1 cellular context compared by ENCODE assay signal in the genomic region with DNA sequence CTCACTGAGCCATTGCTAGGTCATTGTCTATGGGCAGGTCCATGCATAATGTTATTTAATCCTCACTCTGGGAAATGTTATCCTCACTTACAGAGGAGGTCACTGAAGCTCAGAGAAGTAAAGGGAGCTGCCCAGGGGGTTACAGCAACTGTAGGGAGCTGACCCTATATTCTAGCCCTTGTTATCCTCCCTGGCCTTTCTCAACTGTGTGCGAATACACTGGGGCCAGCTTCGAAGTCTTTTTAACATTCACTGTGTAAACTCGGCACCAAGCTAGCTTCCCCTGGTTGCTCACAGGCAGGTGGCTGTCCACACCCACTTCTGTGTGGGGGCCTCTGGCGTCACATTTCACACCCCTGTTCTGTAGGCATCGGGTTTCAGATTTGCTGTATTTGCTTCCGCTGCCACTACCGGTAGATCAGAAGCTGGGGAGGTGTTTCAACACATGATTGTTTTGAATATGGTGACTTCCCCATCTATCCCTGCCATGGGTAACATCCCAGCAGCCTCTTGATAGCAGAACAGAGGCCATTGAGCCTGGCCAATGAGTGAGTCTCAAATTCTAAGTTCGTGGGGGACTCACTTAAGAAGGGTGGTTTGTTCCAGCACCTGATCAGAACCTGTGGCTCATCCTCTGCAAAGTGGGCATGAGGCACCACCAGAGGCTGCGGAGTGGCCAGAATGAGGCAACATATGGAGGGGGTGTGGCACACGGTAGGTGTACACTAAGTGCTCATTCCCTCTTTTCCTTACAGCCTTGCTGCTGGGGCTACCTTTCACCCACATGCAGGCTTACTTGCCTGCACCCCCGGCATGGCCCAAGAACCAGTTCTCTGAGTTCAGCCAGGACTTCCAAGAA.
A peak's percentile ranks its signal among the peaks of the same experiment; 100 is the strongest.
TF ChIP-seq lines count a peak whose summit lies in the region.

No MANE protein-coding gene starts in this region.

TF ChIP-seq in HCT116, 20 proteins besides CTCF, POLR2A, EP300 and RAD21 (continued from another document):
- TF ChIP-seq MAX (IDR thresholded peaks at IDR 0.05), result peak; percentile 28; the same call in 1 of the 2 replicates
- TF ChIP-seq EZH2phosphoT487 (IDR thresholded peaks at IDR 0.05; ENCODE audit: borderline replicate concordance), result no peak
- TF ChIP-seq EZH2 (IDR thresholded peaks at IDR 0.05), result no peak
